ENCODE assay signal across 11 cellular contexts in genomic region chr6:152368761-152369624, GRCh38.
DNase-seq lines count a peak whose midpoint lies in the region; ATAC-seq and TF ChIP-seq lines count a peak whose summit lies in the region.
"Had no signal": no experiment of that assay in that cellular context is flagged by ENCODE, and none has a peak within 500 bp of the region (broad histone marks: within the 10 kb centered on the region; RNA-seq: fewer than 3 reads in every experiment).

No MANE protein-coding gene starts in this region.

- H3K27me3 ChIP-seq in H9 (ENCODE audit: insufficient read depth, low read length) (no peaks in the 10 kb centered on the region), body of pancreas (no peaks in the 10 kb centered on the region)

- H3K23me2 ChIP-seq in H9 (ENCODE audit: insufficient read length, low read depth, low read length, poor library complexity, severe bottlenecking): no peaks in the 10 kb centered on the region

- H3K56ac ChIP-seq in H9 (ENCODE audit: insufficient read length, low read depth, low read length): no peak overlapping the region

- no peak overlapping the region for H4K5ac ChIP-seq in H9 (ENCODE audit: insufficient read length, low read depth, low read length)

- no peak overlapping the region for H4K8ac ChIP-seq in H9 (replicated peaks; ENCODE audit: insufficient read length, low read depth, low read length)

- intact Hi-C loops in body of pancreas (cut with DNase I): no loop called here

- no peaks in the 10 kb centered on the region for H4K20me1 ChIP-seq in H9 (ENCODE audit: control insufficient read depth, insufficient read depth, insufficient read length)

- no peak overlapping the region for H3K4me3 ChIP-seq in body of pancreas

- no peak overlapping the region for H3K14ac ChIP-seq in H9 (ENCODE audit: insufficient read depth, low read length)

- H3K18ac ChIP-seq in H9 (ENCODE audit: insufficient read length, low read depth, low read length): peak overlapping the region; percentile 11

- H2AFZ ChIP-seq in H9 (ENCODE audit: low read length): no peak overlapping the region

- H3K79me1 ChIP-seq in H9 (ENCODE audit: insufficient read depth, low read depth, low read length, poor library complexity, severe bottlenecking): no peaks in the 10 kb centered on the region

- H3K36me3 Mint-ChIP-seq in H9 (ENCODE audit: insufficient read depth in 1 of 3, low read depth in 3 of 3): no peaks in the 10 kb centered on the region
- H3K36me3 Mint-ChIP-seq in progenitor cell of endocrine pancreas (ENCODE audit: insufficient read depth): peaks cover 22% of the 10 kb centered on the region

- H2BK12ac ChIP-seq in H9 (ENCODE audit: insufficient read length, low read depth, low read length): no peak overlapping the region

- POLR2A ChIA-PET in HEK293T (lab: Yijun Ruan, JAX): no interaction called here

- H2BK5ac ChIP-seq in H9 (ENCODE audit: insufficient read length, low read length): no peak overlapping the region

- ATAC-seq in body of pancreas: peak; percentile 90

- no peak overlapping the region for H2BK15ac ChIP-seq in H9 (ENCODE audit: low read depth, low read length)

- no peak for TF ChIP-seq CTCF in H9 (conservative IDR thresholded peaks at IDR 0.05)
- no peak for TF ChIP-seq CTCF in body of pancreas (IDR thresholded peaks at IDR 0.05)
- TF ChIP-seq CTCF in progenitor cell of endocrine pancreas (IDR thresholded peaks at IDR 0.05; ENCODE audit: unreplicated experiment): no peak

- H3K79me2 ChIP-seq in H9 (ENCODE audit: insufficient read depth, low read length): no peaks in the 10 kb centered on the region

- H3K9me3 Mint-ChIP-seq in H9 (no peaks in the 10 kb centered on the region), progenitor cell of endocrine pancreas (ENCODE audit: low read depth) (no peaks in the 10 kb centered on the region)

- TF ChIP-seq POLR2A in body of pancreas (IDR thresholded peaks at IDR 0.05): peak in 2 of 3 donors; percentile 19 to 24

- no peak overlapping the region for H3K27ac ChIP-seq in H9 (ENCODE audit: insufficient read length, low read depth, low read length)
- H3K27ac ChIP-seq in body of pancreas: peak overlapping the region; percentile 53 to 79 (median 71)

- no peak for DNase-seq in H9
- DNase-seq in body of pancreas: peak; percentile 53 to 76 (median 70)
- peak in 28 of 51 donors; percentile 8 to 62 (median 29) for DNase-seq in hypothalamus (lab: John Stamatoyannopoulos, UW)
- no peak for DNase-seq in progenitor cell of endocrine pancreas (ENCODE audit: low spot score, unreplicated experiment)
- DNase-seq in NCI-H2171 treated with DMSO at 0.1 percent for 48 hours (lab: John Stamatoyannopoulos, UW): no peak
- no peak for DNase-seq in activated T-cell treated with anti-CD3 and anti-CD28 coated beads, Interleukin-2, amount 50 U/mL, for 48 hours
- DNase-seq in mesenteric fat pad (ENCODE audit: low spot score): no peak
- DNase-seq in HEK293T (ENCODE audit: extremely low spot score): no peak
- DNase-seq: kidney glomerular epithelial cell; NCI-H2171; stimulated activated CD4-positive, alpha-beta T cell treated with anti-CD3 and anti-CD28 coated beads, Interleukin-2, amount 100 ng/mL, for 24 hours had no signal

- H3K4ac ChIP-seq in H9 (ENCODE audit: low read depth, low read length): no peak overlapping the region

- no CpG with 5 or more reads among the region's 19 CpGs for WGBS in H9 (ENCODE audit: extremely low coverage, insufficient read length, low lambda C conversion rate)
- 32 to 34% methylated on average over 19 of the region's 19 CpGs for whole genome bisulfite sequencing in body of pancreas, 2 donors

- H3K4me3 Mint-ChIP-seq in H9 (no peak overlapping the region), progenitor cell of endocrine pancreas (ENCODE audit: low read depth) (no peak overlapping the region)

- no peak overlapping the region for H2BK20ac ChIP-seq in H9 (ENCODE audit: low read depth, low read length, poor library complexity, severe bottlenecking)

- no peak overlapping the region for H3T11ph ChIP-seq in H9 (ENCODE audit: low read length)

- H3K9me3 ChIP-seq in H9 (ENCODE audit: control insufficient read depth, low read depth, low read length): no peaks in the 10 kb centered on the region
- H3K9me3 ChIP-seq in body of pancreas: no peaks in the 10 kb centered on the region

- no peak overlapping the region for H3K23ac ChIP-seq in H9 (ENCODE audit: insufficient read length, low read depth, low read length)

- H3K27me3 Mint-ChIP-seq in H9 (ENCODE audit: low read depth) (no peaks in the 10 kb centered on the region; the same call in 1 of the 2 replicates), progenitor cell of endocrine pancreas (no peaks in the 10 kb centered on the region)

- H2BK120ac ChIP-seq in H9 (ENCODE audit: low read depth, low read length, poor library complexity, severe bottlenecking): no peak overlapping the region

- CTCF ChIA-PET in HEK293T (lab: Yijun Ruan, JAX): no interaction called here

- H3K4me1 Mint-ChIP-seq in H9 (peaks cover 3 to 11% of the 10 kb centered on the region in 2 experiments; a peak in 3 of 4 replicates), progenitor cell of endocrine pancreas (ENCODE audit: low read depth) (no peaks in the 10 kb centered on the region)

- peaks cover 0 to 4% of the 10 kb centered on the region in 2 donors for H3K36me3 ChIP-seq in body of pancreas (replicated peaks in 1 of 2; ENCODE audit: insufficient read depth in 1 of 2, low read depth in 2 of 2)

- H4K91ac ChIP-seq in H9 (ENCODE audit: insufficient read length, low read depth, low read length): no peak overlapping the region

- no peak overlapping the region for H2AK5ac ChIP-seq in H9 (ENCODE audit: insufficient read length, low read length)

- no peak overlapping the region for H3K9ac ChIP-seq in H9 (ENCODE audit: extremely low read depth, insufficient read length, low read length)

- H3K4me1 ChIP-seq in H9 (ENCODE audit: insufficient read depth, low read length): no peaks in the 10 kb centered on the region; the same call in 1 of the 2 replicates
- H3K4me1 ChIP-seq in body of pancreas: peaks cover 12% of the 10 kb centered on the region

- H3K27ac Mint-ChIP-seq in H9 (no peak overlapping the region), progenitor cell of endocrine pancreas (peak overlapping the region; percentile 42)

- H3K4me2 ChIP-seq in H9 (ENCODE audit: insufficient read depth, insufficient read length, low read length): no peak overlapping the region

TF ChIP-seq in HEK293T, 16 proteins besides CTCF, POLR2A, EP300 and RAD21:
- TF ChIP-seq LEF1 (IDR thresholded peaks at IDR 0.05; ENCODE audit: borderline replicate concordance) (no peak), FOXK2 (IDR thresholded peaks at IDR 0.05) (no peak), FOXA1 (IDR thresholded peaks at IDR 0.05) (no peak), FOXM1 (IDR thresholded peaks at IDR 0.05; ENCODE audit: borderline replicate concordance) (no peak), SP1 (IDR thresholded peaks at IDR 0.05) (no peak), HDGF (IDR thresholded peaks at IDR 0.05; ENCODE audit: borderline replicate concordance) (no peak), TARDBP (IDR thresholded peaks at IDR 0.05) (no peak), ELF4 (IDR thresholded peaks at IDR 0.05) (no peak), PKNOX1 (IDR thresholded peaks at IDR 0.05) (no peak), ZNF384 (IDR thresholded peaks at IDR 0.05) (no peak), L3MBTL2 (conservative IDR thresholded peaks at IDR 0.05) (no peak), SUZ12 (IDR thresholded peaks at IDR 0.05) (no peak), ARNT (IDR thresholded peaks at IDR 0.05) (no peak), NFRKB (IDR thresholded peaks at IDR 0.05) (no peak)
TF ChIP-seq in HEK293T: peak in this region for 0.

Comparison
In these comparisons a context has a peak if more than half of its experiments do, and no peak if none do; other contexts are left out.
1. DNase-seq: peak in body of pancreas (4 of 4) and hypothalamus (28 of 51); none in H9 (single experiment), progenitor cell of endocrine pancreas (single experiment), NCI-H2171 treated with DMSO at 0.1 percent for 48 hours (single experiment), activated T-cell treated with anti-CD3 and anti-CD28 coated beads, Interleukin-2, amount 50 U/mL, for 48 hours (0 of 2), mesenteric fat pad (single experiment) and HEK293T (single experiment).